In genomic region chr18:23229472-23229871, GRCh38 we compare ENCODE assay signal across 11 cellular contexts.
DNase-seq lines count a peak whose midpoint lies in the region; ATAC-seq and TF ChIP-seq lines count a peak whose summit lies in the region.
"Had no signal": no experiment of that assay in that cellular context is flagged by ENCODE, and none has a peak within 500 bp of the region (broad histone marks: within the 10 kb centered on the region; RNA-seq: fewer than 3 reads in every experiment).

No MANE protein-coding gene starts in this region.

- no peaks in the 10 kb centered on the region for H3K79me2 ChIP-seq in SU-DHL-6 (ENCODE audit: insufficient read depth, low read length)
- H3K79me2 ChIP-seq in fibroblast of lung (ENCODE audit: control insufficient read depth, insufficient read depth, low read length), result no peaks in the 10 kb centered on the region
- H3K79me2 ChIP-seq in PC-3 (ENCODE audit: low read length), result no peaks in the 10 kb centered on the region

- no peaks in the 10 kb centered on the region for H3K9me3 Mint-ChIP-seq in activated CD8-positive, alpha-beta memory T cell treated with anti-CD3 and anti-CD28 coated beads, Interleukin-2, amount 10 ng/mL, durations not matched to agents 7 days and 5 days (ENCODE audit: low read depth)

- DNase-seq in activated CD8-positive, alpha-beta memory T cell treated with anti-CD3 and anti-CD28 coated beads, Interleukin-2, amount 10 ng/mL, durations not matched to agents 7 days and 5 days, result no peak
- DNase-seq in activated CD8-positive, alpha-beta memory T cell treated with anti-CD3 and anti-CD28 coated beads, Interleukin-2, amount 50 U/mL, for 48 hours, result no peak
- peak; percentile 17 to 31 for DNase-seq in fibroblast of lung (ENCODE audit: low read depth in 2 of 2)
- no peak for DNase-seq in suprapubic skin (ENCODE audit: low spot score in 2 of 2)
- no peak for DNase-seq in HAP-1 (ENCODE audit: low spot score in 2 of 2)
- DNase-seq in PC-3, result no peak
- DNase-seq: activated CD4-positive, CD25-positive, alpha-beta regulatory T cell treated with anti-CD3 and anti-CD28 coated beads, Interleukin-2, amount 50 U/mL, for 72 hours; NCI-H1436; right cardiac atrium had no signal

- TF ChIP-seq POLR2A in suprapubic skin (IDR thresholded peaks at IDR 0.05) (no peak), GM18505 (IDR thresholded peaks at IDR 0.05; ENCODE audit: borderline replicate concordance, extremely low read depth, insufficient read depth, insufficient read length) (no peak)

- peaks cover 26% of the 10 kb centered on the region for H3K36me3 Mint-ChIP-seq in activated CD8-positive, alpha-beta memory T cell treated with anti-CD3 and anti-CD28 coated beads, Interleukin-2, amount 10 ng/mL, durations not matched to agents 7 days and 5 days

- H2AFZ ChIP-seq in SU-DHL-6 (ENCODE audit: low read depth, low read length, severe bottlenecking) (no peak overlapping the region), fibroblast of lung (ENCODE audit: low read length) (no peak overlapping the region), PC-3 (ENCODE audit: low read length) (no peak overlapping the region)

- intact Hi-C loops in PC-3 (cut with micrococcal nuclease), result loop anchor here (5.0 kb wide), 2 partner anchors 87 to 152 kb away; no protein-coding TSS in a partner anchor

- WGBS in suprapubic skin, result 43% methylated on average over 3 of the region's 3 CpGs

- no peaks in the 10 kb centered on the region for H3K9me3 ChIP-seq in SU-DHL-6 (ENCODE audit: insufficient read depth, low read length)
- H3K9me3 ChIP-seq in fibroblast of lung (ENCODE audit: control insufficient read depth, insufficient read depth, low read depth, low read length), result no peaks in the 10 kb centered on the region
- H3K9me3 ChIP-seq in suprapubic skin, result no peaks in the 10 kb centered on the region
- no peaks in the 10 kb centered on the region for H3K9me3 ChIP-seq in HAP-1
- H3K9me3 ChIP-seq in PC-3 (ENCODE audit: low read length), result no peaks in the 10 kb centered on the region

- H3K9ac ChIP-seq in SU-DHL-6 (ENCODE audit: low read length) (no peak overlapping the region; the same call in 1 of the 2 replicates), fibroblast of lung (ENCODE audit: insufficient read depth, low read length) (no peak overlapping the region), PC-3 (ENCODE audit: low read length) (no peak overlapping the region)

- peaks cover 66% of the 10 kb centered on the region for H3K4me1 Mint-ChIP-seq in activated CD8-positive, alpha-beta memory T cell treated with anti-CD3 and anti-CD28 coated beads, Interleukin-2, amount 10 ng/mL, durations not matched to agents 7 days and 5 days

- no peak overlapping the region for H3K4me3 ChIP-seq in SU-DHL-6 (ENCODE audit: insufficient read depth, low read length, poor library complexity, severe bottlenecking)
- no peak overlapping the region for H3K4me3 ChIP-seq in fibroblast of lung (replicated peaks in 1 of 4; ENCODE audit: control extremely low read depth in 1 of 4, insufficient read depth in 1 of 4, low read depth in 3 of 4, low read length in 4 of 4)
- no peak overlapping the region for H3K4me3 ChIP-seq in suprapubic skin
- H3K4me3 ChIP-seq in HAP-1, result no peak overlapping the region
- no peak overlapping the region for H3K4me3 ChIP-seq in PC-3 (ENCODE audit: low read length)

- no peaks in the 10 kb centered on the region for H3K36me3 ChIP-seq in SU-DHL-6 (ENCODE audit: low read length)
- no peaks in the 10 kb centered on the region for H3K36me3 ChIP-seq in fibroblast of lung (ENCODE audit: control insufficient read depth, insufficient read depth, low read length)
- peaks cover 6% of the 10 kb centered on the region for H3K36me3 ChIP-seq in suprapubic skin
- no peaks in the 10 kb centered on the region; the same call in 1 of the 2 replicates for H3K36me3 ChIP-seq in HAP-1 (replicated peaks)
- no peaks in the 10 kb centered on the region for H3K36me3 ChIP-seq in PC-3 (ENCODE audit: low read depth, low read length)

- H3K27me3 ChIP-seq in SU-DHL-6 (ENCODE audit: low read length) (no peaks in the 10 kb centered on the region), fibroblast of lung (ENCODE audit: control insufficient read depth, insufficient read depth, low read length) (no peaks in the 10 kb centered on the region), suprapubic skin (no peaks in the 10 kb centered on the region), HAP-1 (ENCODE audit: low read depth) (no peaks in the 10 kb centered on the region), PC-3 (ENCODE audit: low read length) (no peaks in the 10 kb centered on the region)

- TF ChIP-seq CTCF in SU-DHL-6 (IDR thresholded peaks at IDR 0.05; ENCODE audit: insufficient read depth, low read length, poor library complexity, severe bottlenecking) (no peak), fibroblast of lung (conservative IDR thresholded peaks at IDR 0.05 in 1 of 2, IDR thresholded peaks at IDR 0.05 in 1 of 2; ENCODE audit: low read depth in 1 of 2, low read length in 2 of 2) (no peak), suprapubic skin (IDR thresholded peaks at IDR 0.05) (no peak), PC-3 (conservative IDR thresholded peaks at IDR 0.05; ENCODE audit: low read depth, low read length) (no peak)

- H3K27ac Mint-ChIP-seq in activated CD8-positive, alpha-beta memory T cell treated with anti-CD3 and anti-CD28 coated beads, Interleukin-2, amount 10 ng/mL, durations not matched to agents 7 days and 5 days, result peak overlapping the region; percentile 93

- H4K20me1 ChIP-seq in SU-DHL-6 (ENCODE audit: low read depth, low read length) (no peaks in the 10 kb centered on the region), fibroblast of lung (ENCODE audit: control insufficient read depth, extremely low read depth, insufficient read depth, low read length) (no peaks in the 10 kb centered on the region), PC-3 (ENCODE audit: low read length) (no peaks in the 10 kb centered on the region)

- no peak for ATAC-seq in activated CD8-positive, alpha-beta memory T cell treated with anti-CD3 and anti-CD28 coated beads, Interleukin-2, amount 10 ng/mL, durations not matched to agents 7 days and 5 days
- ATAC-seq in GM18505 (IDR thresholded peaks at IDR 0.05; ENCODE audit: unreplicated experiment), result no peak
- ATAC-seq in PC-3, result no peak
- ATAC-seq: right cardiac atrium had no signal

- peaks cover 32% of the 10 kb centered on the region for H3F3A ChIP-seq in SU-DHL-6 (ENCODE audit: insufficient read depth)
- no peaks in the 10 kb centered on the region for H3F3A ChIP-seq in PC-3 (ENCODE audit: low read length, unreplicated experiment)

- no peak for TF ChIP-seq EP300 in suprapubic skin (IDR thresholded peaks at IDR 0.05)

- no peak overlapping the region for H3K4me3 Mint-ChIP-seq in activated CD8-positive, alpha-beta memory T cell treated with anti-CD3 and anti-CD28 coated beads, Interleukin-2, amount 10 ng/mL, durations not matched to agents 7 days and 5 days

- POLR2A ChIA-PET in PC-3 (lab: Charles Lee; ENCODE audit: unreplicated experiment), result no interaction called here

- no peaks in the 10 kb centered on the region for H3K9me2 ChIP-seq in SU-DHL-6 (replicated peaks; ENCODE audit: insufficient read depth, low read length)
- H3K9me2 ChIP-seq in PC-3 (replicated peaks; ENCODE audit: low read length), result no peaks in the 10 kb centered on the region

- in situ Hi-C loops in HAP-1 (cut with MboI; ENCODE audit: low sequenced_read_pairs), result no loop called here

- CTCF ChIA-PET in activated CD8-positive, alpha-beta memory T cell treated with anti-CD3 and anti-CD28 coated beads, Interleukin-2, amount 10 ng/mL, durations not matched to agents 7 days and 5 days (lab: Charles Lee), result interaction anchor here (1.0 to 2.2 kb wide), 2 partner anchors 9 to 129 kb away, joined by 3 to 9 read pairs; no protein-coding TSS in a partner anchor
- CTCF ChIA-PET in PC-3 (lab: Charles Lee), result no interaction called here

- H3K4me2 ChIP-seq in SU-DHL-6 (ENCODE audit: low read depth, low read length, poor library complexity, severe bottlenecking) (peak overlapping the region; percentile 59), fibroblast of lung (ENCODE audit: extremely low read depth, insufficient read depth, low read length) (no peak overlapping the region), PC-3 (ENCODE audit: low read length) (no peak overlapping the region)

- H3K4me1 ChIP-seq in fibroblast of lung (ENCODE audit: control insufficient read depth, extremely low read depth, insufficient read depth, low read length), result peaks cover 35% of the 10 kb centered on the region
- peaks cover 75% of the 10 kb centered on the region for H3K4me1 ChIP-seq in suprapubic skin
- no peaks in the 10 kb centered on the region for H3K4me1 ChIP-seq in HAP-1
- peaks cover 53% of the 10 kb centered on the region for H3K4me1 ChIP-seq in PC-3 (ENCODE audit: insufficient read depth, low read length)

- H3K27me3 Mint-ChIP-seq in activated CD8-positive, alpha-beta memory T cell treated with anti-CD3 and anti-CD28 coated beads, Interleukin-2, amount 10 ng/mL, durations not matched to agents 7 days and 5 days, result no peaks in the 10 kb centered on the region

- H3K27ac ChIP-seq in SU-DHL-6 (ENCODE audit: low read depth, low read length) (peak overlapping the region; percentile 85), fibroblast of lung (ENCODE audit: insufficient read depth, low read length) (no peak overlapping the region), suprapubic skin (peak overlapping the region; percentile 88), PC-3 (ENCODE audit: low read length) (no peak overlapping the region)

- no TSS peak for BruUV-seq in PC-3 (replicated peaks; lab: Mats Ljungman, UMichigan)

Comparison
In these comparisons a context has a peak if more than half of its experiments do, and no peak if none do; other contexts are left out.
1. DNase-seq: peak in fibroblast of lung (2 of 2); none in activated CD8-positive, alpha-beta memory T cell treated with anti-CD3 and anti-CD28 coated beads, Interleukin-2, amount 10 ng/mL, durations not matched to agents 7 days and 5 days (single experiment), activated CD8-positive, alpha-beta memory T cell treated with anti-CD3 and anti-CD28 coated beads, Interleukin-2, amount 50 U/mL, for 48 hours (single experiment), suprapubic skin (0 of 2), HAP-1 (0 of 2) and PC-3 (single experiment).
2. H3K27ac ChIP-seq: peak in SU-DHL-6 (single experiment) and suprapubic skin (single experiment); none in fibroblast of lung (single experiment) and PC-3 (single experiment).